Comparison of ENCODE assay signal across 8 cellular contexts in the genomic region with DNA sequence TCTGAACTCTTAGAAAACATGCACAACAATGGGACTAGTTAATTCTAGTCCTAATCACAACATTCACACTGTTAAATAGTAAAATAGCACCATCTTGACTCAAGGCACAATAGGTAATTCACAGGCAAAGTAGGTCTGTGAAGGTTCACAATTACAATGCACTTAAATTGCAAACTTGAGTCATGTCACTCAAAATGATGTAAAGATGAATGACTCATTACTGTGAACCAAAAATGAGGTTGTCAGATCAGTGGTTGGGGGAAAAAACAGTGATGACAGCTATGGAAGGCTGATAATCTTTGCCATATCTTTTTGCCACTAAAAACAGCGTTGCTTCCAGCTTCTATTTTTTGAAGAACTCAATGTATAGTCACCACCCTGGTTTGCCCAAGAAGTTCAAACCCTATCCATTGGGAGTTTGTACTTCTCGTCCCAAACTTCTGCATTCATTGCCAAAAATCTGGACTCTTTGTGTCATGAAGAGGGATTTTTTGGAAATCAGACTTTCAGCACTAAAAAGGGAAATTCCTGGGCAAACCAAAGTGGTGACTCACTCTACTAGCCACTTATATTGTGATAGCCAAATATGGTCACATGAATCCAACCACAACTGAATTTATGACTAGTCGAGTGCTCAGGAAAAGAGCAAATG.
DNase-seq lines count a peak whose midpoint lies in the region; ATAC-seq lines count a peak whose summit lies in the region.

No MANE protein-coding gene starts in this region.

- no peaks in the 10 kb centered on the region for H3K36me3 Mint-ChIP-seq in activated naive CD8-positive, alpha-beta T cell treated with anti-CD3 and anti-CD28 coated beads, Interleukin-2, amount 50 U/mL, for 24 hours (ENCODE audit: low read depth)

- H3K4me3 Mint-ChIP-seq in activated naive CD8-positive, alpha-beta T cell treated with anti-CD3 and anti-CD28 coated beads, Interleukin-2, amount 50 U/mL, for 24 hours = no peak overlapping the region

- peak; percentile 2 for DNase-seq in activated naive CD8-positive, alpha-beta T cell treated with anti-CD3 and anti-CD28 coated beads, Interleukin-2, amount 50 U/mL, for 24 hours
- DNase-seq in renal cortical epithelial cell (ENCODE audit: low read depth) (peak; percentile 95), HT-29 (ENCODE audit: low spot score) (no peak), NCI-H2029 (lab: John Stamatoyannopoulos, UW) (no peak), NCI-H187 treated with DMSO at 0.1 percent for 48 hours (lab: John Stamatoyannopoulos, UW) (no peak)

- peaks cover 16% of the 10 kb centered on the region for H3K4me1 Mint-ChIP-seq in activated naive CD8-positive, alpha-beta T cell treated with anti-CD3 and anti-CD28 coated beads, Interleukin-2, amount 50 U/mL, for 24 hours

- H3K27me3 Mint-ChIP-seq in activated naive CD8-positive, alpha-beta T cell treated with anti-CD3 and anti-CD28 coated beads, Interleukin-2, amount 50 U/mL, for 24 hours = peaks cover 43% of the 10 kb centered on the region

- peaks cover 17% of the 10 kb centered on the region for H3K9me3 Mint-ChIP-seq in activated naive CD8-positive, alpha-beta T cell treated with anti-CD3 and anti-CD28 coated beads, Interleukin-2, amount 50 U/mL, for 24 hours

- H3K27ac Mint-ChIP-seq in activated naive CD8-positive, alpha-beta T cell treated with anti-CD3 and anti-CD28 coated beads, Interleukin-2, amount 50 U/mL, for 24 hours = peak overlapping the region; percentile 79

- ATAC-seq in GM19023 (IDR thresholded peaks at IDR 0.05; ENCODE audit: unreplicated experiment) (peak; percentile 58), HG03159 (IDR thresholded peaks at IDR 0.05; ENCODE audit: unreplicated experiment) (peak; percentile 68), GM19455 (IDR thresholded peaks at IDR 0.05; ENCODE audit: unreplicated experiment) (no peak)
- ATAC-seq in activated naive CD8-positive, alpha-beta T cell treated with anti-CD3 and anti-CD28 coated beads, Interleukin-2, amount 50 U/mL, for 24 hours = peak; percentile 88

Comparison
In these comparisons a context has a peak if more than half of its experiments do, and no peak if none do; other contexts are left out.
1. DNase-seq: peak in activated naive CD8-positive, alpha-beta T cell treated with anti-CD3 and anti-CD28 coated beads, Interleukin-2, amount 50 U/mL, for 24 hours (single experiment) and renal cortical epithelial cell (single experiment); none in HT-29 (single experiment), NCI-H2029 (single experiment) and NCI-H187 treated with DMSO at 0.1 percent for 48 hours (single experiment).